9 cellular contexts compared by ENCODE assay signal in genomic region chr5:168879929-168880328, GRCh38.
A peak's percentile ranks its signal among the peaks of the same experiment; 100 is the strongest.
DNase-seq lines count a peak whose midpoint lies in the region; ATAC-seq and TF ChIP-seq lines count a peak whose summit lies in the region.
"Had no signal": no experiment of that assay in that cellular context is flagged by ENCODE, and none has a peak within 500 bp of the region (broad histone marks: within the 10 kb centered on the region; RNA-seq: fewer than 3 reads in every experiment).

No MANE protein-coding gene starts in this region.

- H3K27me3 Mint-ChIP-seq in HFFc6 (ENCODE audit: insufficient read depth), result peaks cover 4% of the 10 kb centered on the region; the same call in 1 of the 2 replicates

- no peak overlapping the region for H3K27ac Mint-ChIP-seq in HFFc6
- H3K27ac Mint-ChIP-seq: stimulated activated naive CD8-positive, alpha-beta T cell treated with anti-CD3 and anti-CD28 coated beads, Interleukin-15, Interleukin-2, amounts not matched to agents 100 ng/mL and 50 ng/mL, for 24 hours had no signal

- H3K4me3 Mint-ChIP-seq in HFFc6, result no peak overlapping the region
- H3K4me3 Mint-ChIP-seq: stimulated activated naive CD8-positive, alpha-beta T cell treated with anti-CD3 and anti-CD28 coated beads, Interleukin-15, Interleukin-2, amounts not matched to agents 100 ng/mL and 50 ng/mL, for 24 hours had no signal

- no peaks in the 10 kb centered on the region for H3K9me3 ChIP-seq in HAP-1

- TF ChIP-seq CTCF in HFFc6 (IDR thresholded peaks at IDR 0.05), result no peak

- in situ Hi-C loops in HAP-1 (cut with MboI; ENCODE audit: low sequenced_read_pairs), result no loop called here

- H3K4me3 ChIP-seq in HAP-1, result no peak overlapping the region

- no peaks in the 10 kb centered on the region for H3K36me3 ChIP-seq in HAP-1 (replicated peaks)

- DNase-seq in SKM-1 treated with dmso at 0.1 percent for 144 hours (lab: John Stamatoyannopoulos, UW; ENCODE audit: unreplicated experiment) (peak; percentile 62), pons (ENCODE audit: low spot score) (peak; percentile 31), HAP-1 (ENCODE audit: low spot score in 2 of 2) (no peak), T-helper 1 cell (no peak), NCI-H510A (lab: John Stamatoyannopoulos, UW) (no peak), HFFc6 (no peak)

- H3K27me3 ChIP-seq in HAP-1 (ENCODE audit: low read depth), result no peaks in the 10 kb centered on the region

- ATAC-seq in GM18909 (IDR thresholded peaks at IDR 0.05; ENCODE audit: poor library complexity, unreplicated experiment), result peak; percentile 98
- peak; percentile 76 for ATAC-seq in HG02870 (IDR thresholded peaks at IDR 0.05; ENCODE audit: unreplicated experiment)

- H3K36me3 Mint-ChIP-seq in HFFc6 (ENCODE audit: low read depth), result no peaks in the 10 kb centered on the region

- no peaks in the 10 kb centered on the region; the same call in 1 of the 2 replicates for H3K4me1 Mint-ChIP-seq in HFFc6 (ENCODE audit: low read depth)

- peaks cover 22% of the 10 kb centered on the region for H3K4me1 ChIP-seq in HAP-1

- no peaks in the 10 kb centered on the region for H3K9me3 Mint-ChIP-seq in HFFc6
- H3K9me3 Mint-ChIP-seq: stimulated activated naive CD8-positive, alpha-beta T cell treated with anti-CD3 and anti-CD28 coated beads, Interleukin-15, Interleukin-2, amounts not matched to agents 100 ng/mL and 50 ng/mL, for 24 hours had no signal

Comparison
In these comparisons a context has a peak if more than half of its experiments do, and no peak if none do; other contexts are left out.
1. DNase-seq: peak in SKM-1 treated with dmso at 0.1 percent for 144 hours (single experiment) and pons (single experiment); none in HAP-1 (0 of 2), T-helper 1 cell (0 of 5), NCI-H510A (single experiment) and HFFc6 (single experiment).